ENCODE assay signal across 11 cellular contexts in the genomic region with DNA sequence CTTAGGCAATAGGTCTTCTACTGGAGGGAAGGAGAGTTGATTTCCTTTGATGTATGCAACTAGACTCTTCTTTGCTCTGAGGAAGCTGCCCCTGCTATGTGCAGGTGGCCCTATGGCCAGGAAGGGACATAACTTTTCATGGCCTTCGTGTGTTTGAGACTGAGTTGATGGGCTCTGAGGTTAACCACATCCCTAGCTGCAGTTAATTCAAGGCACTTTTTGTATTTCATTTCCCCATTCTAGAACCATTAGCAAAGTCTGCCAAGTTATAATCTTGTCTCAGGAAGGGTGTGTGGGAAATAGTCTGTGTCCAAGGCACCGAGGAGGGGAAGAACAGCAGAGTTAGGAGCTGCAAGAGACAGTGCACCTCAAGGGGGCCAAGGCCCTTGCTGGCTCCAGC. TPM values are rescaled to one million over a fixed set of nuclear protein-coding genes. Genes with fewer than 3 reads are reported as not detected.
A peak's percentile ranks its signal among the peaks of the same experiment; 100 is the strongest.
DNase-seq lines count a peak whose midpoint lies in the region; ATAC-seq and TF ChIP-seq lines count a peak whose summit lies in the region.
"Had no signal": no experiment of that assay in that cellular context is flagged by ENCODE, and none has a peak within 500 bp of the region (broad histone marks: within the 10 kb centered on the region; RNA-seq: fewer than 3 reads in every experiment).

No MANE protein-coding gene starts in this region.

- DNase-seq in naive thymus-derived CD4-positive, alpha-beta T cell: no peak
- DNase-seq in NK-92 (lab: John Stamatoyannopoulos, UW; ENCODE audit: unreplicated experiment) (no peak), upper lobe of right lung (no peak)
- no peak for DNase-seq in activated CD4-positive, CD25-positive, alpha-beta regulatory T cell (lab: John Stamatoyannopoulos, UW)
- DNase-seq in naive thymus-derived CD8-positive, alpha-beta T cell: no peak
- DNase-seq: NCI-H1092 treated with DMSO at 0.1 percent for 48 hours; stimulated activated CD4-positive, alpha-beta T cell treated with anti-CD3 and anti-CD28 coated beads, Interleukin-2, amount 100 ng/mL, for 48 hours had no signal

- intact Hi-C loops in naive thymus-derived CD4-positive, alpha-beta T cell (cut with micrococcal nuclease): no loop called here
- intact Hi-C loops in upper lobe of right lung (cut with DNase I): no loop called here

- H3K4me3 ChIP-seq in naive thymus-derived CD4-positive, alpha-beta T cell (ENCODE audit: low read length): no peak overlapping the region
- H3K4me3 ChIP-seq in upper lobe of right lung: no peak overlapping the region

- no peaks in the 10 kb centered on the region for H3K27me3 ChIP-seq in naive thymus-derived CD4-positive, alpha-beta T cell (ENCODE audit: control insufficient read depth in 2 of 2, insufficient read depth in 2 of 2, low read length in 2 of 2)
- peaks cover 4% of the 10 kb centered on the region for H3K27me3 ChIP-seq in upper lobe of right lung

- CTCF ChIA-PET in naive thymus-derived CD4-positive, alpha-beta T cell (lab: Charles Lee): interaction anchor here (1.4 kb wide), 1 partner anchor 9 kb away, joined by 4 read pairs; no protein-coding TSS in a partner anchor

- H3K27me3 Mint-ChIP-seq in naive thymus-derived CD4-positive, alpha-beta T cell: peaks cover 0 to 21% (median 15%) of the 10 kb centered on the region in 5 donors
- H3K27me3 Mint-ChIP-seq in naive thymus-derived CD8-positive, alpha-beta T cell: peaks cover 4 to 24% (median 6%) of the 10 kb centered on the region in 5 donors

- H3K27ac ChIP-seq in KOPT-K1 (ENCODE audit: low read depth, low read length, poor library complexity, severe bottlenecking) (peak overlapping the region; percentile 42), upper lobe of right lung (no peak overlapping the region)
- H3K27ac ChIP-seq in naive thymus-derived CD4-positive, alpha-beta T cell (ENCODE audit: low read depth, low read length): no peak overlapping the region

- no peaks in the 10 kb centered on the region for H3K36me3 Mint-ChIP-seq in naive thymus-derived CD4-positive, alpha-beta T cell
- no peaks in the 10 kb centered on the region for H3K36me3 Mint-ChIP-seq in naive thymus-derived CD8-positive, alpha-beta T cell

- H3K36me3 ChIP-seq in KOPT-K1 (ENCODE audit: insufficient read depth, low read length) (no peaks in the 10 kb centered on the region), upper lobe of right lung (no peaks in the 10 kb centered on the region)
- no peaks in the 10 kb centered on the region for H3K36me3 ChIP-seq in naive thymus-derived CD4-positive, alpha-beta T cell (ENCODE audit: control insufficient read depth in 2 of 3, insufficient read depth in 3 of 3, low read length in 3 of 3)

- no peak overlapping the region for H3K27ac Mint-ChIP-seq in naive thymus-derived CD4-positive, alpha-beta T cell
- no peak overlapping the region for H3K27ac Mint-ChIP-seq in naive thymus-derived CD8-positive, alpha-beta T cell

- TF ChIP-seq CTCF in upper lobe of right lung (IDR thresholded peaks at IDR 0.05): no peak

- H3K4me1 Mint-ChIP-seq in naive thymus-derived CD4-positive, alpha-beta T cell: peaks cover 0 to 5% (median 0%) of the 10 kb centered on the region in 7 donors
- peaks cover 0 to 12% (median 0%) of the 10 kb centered on the region in 4 donors for H3K4me1 Mint-ChIP-seq in naive thymus-derived CD8-positive, alpha-beta T cell

- no peak overlapping the region for H3K4me3 Mint-ChIP-seq in naive thymus-derived CD4-positive, alpha-beta T cell
- no peak overlapping the region for H3K4me3 Mint-ChIP-seq in naive thymus-derived CD8-positive, alpha-beta T cell

- peaks cover 0 to 2% (median 0%) of the 10 kb centered on the region in 11 donors for H3K9me3 Mint-ChIP-seq in naive thymus-derived CD4-positive, alpha-beta T cell
- peaks cover 0 to 1% (median 0%) of the 10 kb centered on the region in 9 donors for H3K9me3 Mint-ChIP-seq in naive thymus-derived CD8-positive, alpha-beta T cell

- H3K9me3 ChIP-seq in KOPT-K1 (ENCODE audit: insufficient read depth, low read length, poor library complexity, severe bottlenecking): no peaks in the 10 kb centered on the region
- no peaks in the 10 kb centered on the region for H3K9me3 ChIP-seq in naive thymus-derived CD4-positive, alpha-beta T cell (ENCODE audit: control insufficient read depth in 2 of 3, low read length in 3 of 3)
- H3K9me3 ChIP-seq in upper lobe of right lung: no peaks in the 10 kb centered on the region

- POLR2A ChIA-PET in naive thymus-derived CD4-positive, alpha-beta T cell (lab: Charles Lee): no interaction called here
- POLR2A ChIA-PET in naive thymus-derived CD8-positive, alpha-beta T cell (lab: Charles Lee): no interaction called here

- peak; percentile 71 for ATAC-seq in GM19023 (IDR thresholded peaks at IDR 0.05; ENCODE audit: unreplicated experiment)
- ATAC-seq in HG02763 (IDR thresholded peaks at IDR 0.05; ENCODE audit: unreplicated experiment): peak; percentile 78
- ATAC-seq in naive thymus-derived CD4-positive, alpha-beta T cell: peak; percentile 44
- no peak for ATAC-seq in upper lobe of right lung
- no peak for ATAC-seq in naive thymus-derived CD8-positive, alpha-beta T cell

- no peaks in the 10 kb centered on the region for H3K4me1 ChIP-seq in naive thymus-derived CD4-positive, alpha-beta T cell (ENCODE audit: control insufficient read depth in 2 of 2, insufficient read depth in 2 of 2, low read length in 2 of 2)
- no peaks in the 10 kb centered on the region for H3K4me1 ChIP-seq in upper lobe of right lung

RNA-seq across cellular contexts. Expression of a gene that starts 2.5 kb away (rescaled TPM):
- total RNA-seq in naive thymus-derived CD4-positive, alpha-beta T cell: not detected
- polyA plus RNA-seq in naive thymus-derived CD4-positive, alpha-beta T cell: not detected
- total RNA-seq in upper lobe of right lung: not detected
- not detected for total RNA-seq in naive thymus-derived CD8-positive, alpha-beta T cell
- polyA plus RNA-seq in naive thymus-derived CD8-positive, alpha-beta T cell: not detected
- total RNA-seq: mucosa of gallbladder had no signal

RNA-seq across cellular contexts. Expression of a gene that starts 43.0 kb away (rescaled TPM):
- 1 to 10 TPM in 2 of 5 experiments, under 1 TPM in 2, not detected in 1; 0.11 to 3.8 (median 0.80) TPM for total RNA-seq in naive thymus-derived CD4-positive, alpha-beta T cell
- not detected for polyA plus RNA-seq in naive thymus-derived CD4-positive, alpha-beta T cell
- 0.93 TPM for total RNA-seq in upper lobe of right lung
- total RNA-seq in naive thymus-derived CD8-positive, alpha-beta T cell: 1 to 10 TPM; 1.2 to 1.7 TPM
- polyA plus RNA-seq in naive thymus-derived CD8-positive, alpha-beta T cell: not detected

Comparison
In these comparisons a context has a peak if more than half of its experiments do, and no peak if none do; other contexts are left out.
1. ATAC-seq: peak in GM19023 (single experiment), HG02763 (single experiment) and naive thymus-derived CD4-positive, alpha-beta T cell (single experiment); none in upper lobe of right lung (single experiment) and naive thymus-derived CD8-positive, alpha-beta T cell (0 of 2).